1 cellular context compared by ENCODE assay signal in the genomic region with DNA sequence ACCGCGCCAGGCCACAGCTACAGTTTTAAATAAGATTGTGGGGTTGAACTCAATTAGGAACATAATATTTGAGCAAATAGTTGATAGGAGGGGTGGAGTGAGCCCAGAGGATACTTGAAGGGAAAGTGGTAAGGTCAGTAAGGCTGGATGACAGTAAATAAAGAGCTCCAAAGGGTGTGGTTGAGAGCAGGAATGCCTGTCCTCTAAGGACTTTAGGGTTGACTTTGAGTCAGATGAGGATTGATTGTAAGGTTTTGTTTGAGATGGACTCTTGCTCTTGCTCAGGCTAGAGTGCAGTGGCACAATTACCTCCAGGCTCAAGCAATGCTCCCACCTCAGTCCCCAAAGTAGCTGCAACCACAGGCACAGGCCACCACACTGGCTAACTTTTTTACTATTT.
TF ChIP-seq lines count a peak whose summit lies in the region.

No MANE protein-coding gene starts in this region.

TF ChIP-seq in GM23338, 12 proteins besides CTCF, POLR2A, EP300 and RAD21 (continued from another document):
- TF ChIP-seq, protein P1, sequence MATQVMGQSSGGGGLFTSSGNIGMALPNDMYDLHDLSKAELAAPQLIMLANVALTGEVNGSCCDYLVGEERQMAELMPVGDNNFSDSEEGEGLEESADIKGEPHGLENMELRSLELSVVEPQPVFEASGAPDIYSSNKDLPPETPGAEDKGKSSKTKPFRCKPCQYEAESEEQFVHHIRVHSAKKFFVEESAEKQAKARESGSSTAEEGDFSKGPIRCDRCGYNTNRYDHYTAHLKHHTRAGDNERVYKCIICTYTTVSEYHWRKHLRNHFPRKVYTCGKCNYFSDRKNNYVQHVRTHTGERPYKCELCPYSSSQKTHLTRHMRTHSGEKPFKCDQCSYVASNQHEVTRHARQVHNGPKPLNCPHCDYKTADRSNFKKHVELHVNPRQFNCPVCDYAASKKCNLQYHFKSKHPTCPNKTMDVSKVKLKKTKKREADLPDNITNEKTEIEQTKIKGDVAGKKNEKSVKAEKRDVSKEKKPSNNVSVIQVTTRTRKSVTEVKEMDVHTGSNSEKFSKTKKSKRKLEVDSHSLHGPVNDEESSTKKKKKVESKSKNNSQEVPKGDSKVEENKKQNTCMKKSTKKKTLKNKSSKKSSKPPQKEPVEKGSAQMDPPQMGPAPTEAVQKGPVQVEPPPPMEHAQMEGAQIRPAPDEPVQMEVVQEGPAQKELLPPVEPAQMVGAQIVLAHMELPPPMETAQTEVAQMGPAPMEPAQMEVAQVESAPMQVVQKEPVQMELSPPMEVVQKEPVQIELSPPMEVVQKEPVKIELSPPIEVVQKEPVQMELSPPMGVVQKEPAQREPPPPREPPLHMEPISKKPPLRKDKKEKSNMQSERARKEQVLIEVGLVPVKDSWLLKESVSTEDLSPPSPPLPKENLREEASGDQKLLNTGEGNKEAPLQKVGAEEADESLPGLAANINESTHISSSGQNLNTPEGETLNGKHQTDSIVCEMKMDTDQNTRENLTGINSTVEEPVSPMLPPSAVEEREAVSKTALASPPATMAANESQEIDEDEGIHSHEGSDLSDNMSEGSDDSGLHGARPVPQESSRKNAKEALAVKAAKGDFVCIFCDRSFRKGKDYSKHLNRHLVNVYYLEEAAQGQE (IDR thresholded peaks at IDR 0.05; ENCODE audit: unreplicated experiment): no peak
- TF ChIP-seq JUNB (IDR thresholded peaks at IDR 0.05; ENCODE audit: unreplicated experiment) (no peak), CREB1 (CRISPR knock-in tag; IDR thresholded peaks at IDR 0.05; ENCODE audit: low read depth) (no peak), NANOG (IDR thresholded peaks at IDR 0.05; ENCODE audit: borderline replicate concordance) (no peak)
